In the genomic region with DNA sequence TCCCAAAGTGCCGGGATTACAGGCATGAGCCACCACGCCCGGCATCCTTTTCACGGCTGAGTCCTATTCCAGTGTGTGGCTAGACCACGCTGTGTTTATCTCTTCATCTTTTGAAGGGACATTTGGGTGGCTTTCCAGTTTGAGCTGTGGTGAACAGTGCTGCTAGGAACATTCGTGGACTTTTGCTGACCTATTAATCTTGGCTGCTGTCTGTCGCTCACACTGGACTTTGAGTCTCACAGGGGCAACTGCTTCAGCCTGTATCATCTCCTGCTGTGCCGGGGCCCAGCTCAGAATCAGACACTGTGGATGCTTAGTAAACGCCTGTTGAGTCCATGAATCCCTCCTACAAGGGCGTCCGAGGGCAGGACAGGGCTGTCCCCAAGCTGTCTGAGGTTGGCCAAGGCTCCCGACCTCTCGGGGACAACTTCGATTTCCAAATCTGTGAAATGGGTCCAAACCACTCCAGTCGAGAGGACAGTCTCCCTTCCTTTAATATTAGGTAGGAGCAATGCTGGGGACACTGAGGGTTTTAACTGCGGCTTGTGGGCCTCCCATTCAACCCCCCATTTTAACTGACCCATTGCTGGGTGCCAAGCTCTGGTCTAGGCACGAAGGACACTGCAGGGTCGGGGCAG, we compare ENCODE assay signal across 1 cellular context.
TF ChIP-seq lines count a peak whose summit lies in the region.

No MANE protein-coding gene starts in this region.

TF ChIP-seq in liver, 16 proteins besides CTCF, POLR2A, EP300 and RAD21 (continued from another document):
- TF ChIP-seq, protein P1, sequence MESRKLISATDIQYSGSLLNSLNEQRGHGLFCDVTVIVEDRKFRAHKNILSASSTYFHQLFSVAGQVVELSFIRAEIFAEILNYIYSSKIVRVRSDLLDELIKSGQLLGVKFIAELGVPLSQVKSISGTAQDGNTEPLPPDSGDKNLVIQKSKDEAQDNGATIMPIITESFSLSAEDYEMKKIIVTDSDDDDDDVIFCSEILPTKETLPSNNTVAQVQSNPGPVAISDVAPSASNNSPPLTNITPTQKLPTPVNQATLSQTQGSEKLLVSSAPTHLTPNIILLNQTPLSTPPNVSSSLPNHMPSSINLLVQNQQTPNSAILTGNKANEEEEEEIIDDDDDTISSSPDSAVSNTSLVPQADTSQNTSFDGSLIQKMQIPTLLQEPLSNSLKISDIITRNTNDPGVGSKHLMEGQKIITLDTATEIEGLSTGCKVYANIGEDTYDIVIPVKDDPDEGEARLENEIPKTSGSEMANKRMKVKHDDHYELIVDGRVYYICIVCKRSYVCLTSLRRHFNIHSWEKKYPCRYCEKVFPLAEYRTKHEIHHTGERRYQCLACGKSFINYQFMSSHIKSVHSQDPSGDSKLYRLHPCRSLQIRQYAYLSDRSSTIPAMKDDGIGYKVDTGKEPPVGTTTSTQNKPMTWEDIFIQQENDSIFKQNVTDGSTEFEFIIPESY (IDR thresholded peaks at IDR 0.05), result peak; percentile 60
- TF ChIP-seq GABPA (IDR thresholded peaks at IDR 0.05 in 1 of 2, conservative IDR thresholded peaks at IDR 0.05 in 1 of 2) (no peak), HNF4A (conservative IDR thresholded peaks at IDR 0.05) (peak; percentile 92 to 93), HNF4G (IDR thresholded peaks at IDR 0.05) (peak; percentile 81), FOXA1 (IDR thresholded peaks at IDR 0.05) (peak; percentile 12), YY1 (IDR thresholded peaks at IDR 0.05) (peak; percentile 56), FOXA2 (IDR thresholded peaks at IDR 0.05) (peak; percentile 28), JUND (IDR thresholded peaks at IDR 0.05) (peak; percentile 46 to 67)
- TF ChIP-seq, protein P2, sequence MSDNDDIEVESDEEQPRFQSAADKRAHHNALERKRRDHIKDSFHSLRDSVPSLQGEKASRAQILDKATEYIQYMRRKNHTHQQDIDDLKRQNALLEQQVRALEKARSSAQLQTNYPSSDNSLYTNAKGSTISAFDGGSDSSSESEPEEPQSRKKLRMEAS (IDR thresholded peaks at IDR 0.05), result peak; percentile 90
